1 cellular context compared by ENCODE assay signal in the genomic region with DNA sequence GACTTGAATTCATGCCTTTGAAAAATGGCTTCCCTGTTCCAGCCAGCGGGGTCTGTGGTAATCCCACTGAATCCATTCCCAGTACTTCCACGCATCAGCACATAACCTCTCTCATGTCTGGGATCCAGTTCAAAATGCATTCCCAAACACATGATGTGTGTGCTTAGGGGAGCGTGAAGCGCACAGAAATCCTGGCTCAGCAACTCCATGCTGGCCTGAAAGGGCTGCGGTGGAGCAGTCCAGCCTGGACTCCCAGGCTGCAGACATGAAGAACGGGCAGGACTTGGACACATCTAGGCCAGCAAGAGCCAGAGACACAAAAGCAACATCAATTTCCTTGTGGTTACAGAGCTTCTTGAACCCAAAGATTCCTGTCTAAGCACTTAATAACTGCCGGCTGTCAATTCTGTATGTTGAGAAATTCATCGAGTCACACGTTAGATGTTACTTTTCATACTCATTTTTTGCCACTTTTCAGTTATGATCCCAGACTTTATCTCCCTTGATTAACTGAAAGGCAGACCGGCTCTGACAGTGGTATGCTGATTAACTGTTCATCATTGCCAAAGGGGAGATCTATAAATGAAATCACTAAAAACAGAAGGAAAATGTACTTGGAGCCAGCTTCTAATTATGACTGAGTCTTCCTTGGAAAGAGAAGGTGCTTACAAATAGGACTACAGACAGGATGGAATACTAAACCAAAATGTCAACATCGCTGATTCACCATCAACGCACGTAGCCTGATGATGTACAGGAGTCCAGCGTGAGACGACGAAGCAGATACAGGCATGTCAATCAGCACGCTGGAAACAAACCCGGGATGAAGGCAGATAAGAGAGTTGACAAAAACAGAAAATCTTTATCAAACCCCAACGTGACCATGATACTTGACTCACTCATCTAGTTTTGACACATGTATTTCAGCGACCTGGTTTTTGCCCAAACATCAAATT.
TF ChIP-seq lines count a peak whose summit lies in the region.

No MANE protein-coding gene starts in this region.

TF ChIP-seq in A549, 52 proteins besides CTCF, POLR2A, EP300 and RAD21 (continued from another document):
- TF ChIP-seq, protein P1, sequence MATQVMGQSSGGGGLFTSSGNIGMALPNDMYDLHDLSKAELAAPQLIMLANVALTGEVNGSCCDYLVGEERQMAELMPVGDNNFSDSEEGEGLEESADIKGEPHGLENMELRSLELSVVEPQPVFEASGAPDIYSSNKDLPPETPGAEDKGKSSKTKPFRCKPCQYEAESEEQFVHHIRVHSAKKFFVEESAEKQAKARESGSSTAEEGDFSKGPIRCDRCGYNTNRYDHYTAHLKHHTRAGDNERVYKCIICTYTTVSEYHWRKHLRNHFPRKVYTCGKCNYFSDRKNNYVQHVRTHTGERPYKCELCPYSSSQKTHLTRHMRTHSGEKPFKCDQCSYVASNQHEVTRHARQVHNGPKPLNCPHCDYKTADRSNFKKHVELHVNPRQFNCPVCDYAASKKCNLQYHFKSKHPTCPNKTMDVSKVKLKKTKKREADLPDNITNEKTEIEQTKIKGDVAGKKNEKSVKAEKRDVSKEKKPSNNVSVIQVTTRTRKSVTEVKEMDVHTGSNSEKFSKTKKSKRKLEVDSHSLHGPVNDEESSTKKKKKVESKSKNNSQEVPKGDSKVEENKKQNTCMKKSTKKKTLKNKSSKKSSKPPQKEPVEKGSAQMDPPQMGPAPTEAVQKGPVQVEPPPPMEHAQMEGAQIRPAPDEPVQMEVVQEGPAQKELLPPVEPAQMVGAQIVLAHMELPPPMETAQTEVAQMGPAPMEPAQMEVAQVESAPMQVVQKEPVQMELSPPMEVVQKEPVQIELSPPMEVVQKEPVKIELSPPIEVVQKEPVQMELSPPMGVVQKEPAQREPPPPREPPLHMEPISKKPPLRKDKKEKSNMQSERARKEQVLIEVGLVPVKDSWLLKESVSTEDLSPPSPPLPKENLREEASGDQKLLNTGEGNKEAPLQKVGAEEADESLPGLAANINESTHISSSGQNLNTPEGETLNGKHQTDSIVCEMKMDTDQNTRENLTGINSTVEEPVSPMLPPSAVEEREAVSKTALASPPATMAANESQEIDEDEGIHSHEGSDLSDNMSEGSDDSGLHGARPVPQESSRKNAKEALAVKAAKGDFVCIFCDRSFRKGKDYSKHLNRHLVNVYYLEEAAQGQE (IDR thresholded peaks at IDR 0.05) = no peak
- TF ChIP-seq MYC (IDR thresholded peaks at IDR 0.05; ENCODE audit: borderline replicate concordance, low read length) = no peak
- TF ChIP-seq, protein P2, sequence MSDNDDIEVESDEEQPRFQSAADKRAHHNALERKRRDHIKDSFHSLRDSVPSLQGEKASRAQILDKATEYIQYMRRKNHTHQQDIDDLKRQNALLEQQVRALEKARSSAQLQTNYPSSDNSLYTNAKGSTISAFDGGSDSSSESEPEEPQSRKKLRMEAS (IDR thresholded peaks at IDR 0.05) = peak; percentile 77
- TF ChIP-seq, protein P3, sequence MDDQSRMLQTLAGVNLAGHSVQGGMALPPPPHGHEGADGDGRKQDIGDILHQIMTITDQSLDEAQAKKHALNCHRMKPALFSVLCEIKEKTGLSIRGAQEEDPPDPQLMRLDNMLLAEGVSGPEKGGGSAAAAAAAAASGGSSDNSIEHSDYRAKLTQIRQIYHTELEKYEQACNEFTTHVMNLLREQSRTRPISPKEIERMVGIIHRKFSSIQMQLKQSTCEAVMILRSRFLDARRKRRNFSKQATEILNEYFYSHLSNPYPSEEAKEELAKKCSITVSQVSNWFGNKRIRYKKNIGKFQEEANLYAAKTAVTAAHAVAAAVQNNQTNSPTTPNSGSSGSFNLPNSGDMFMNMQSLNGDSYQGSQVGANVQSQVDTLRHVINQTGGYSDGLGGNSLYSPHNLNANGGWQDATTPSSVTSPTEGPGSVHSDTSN (IDR thresholded peaks at IDR 0.05) = peak; percentile 77
